ENCODE assay signal across 2 cellular contexts in the genomic region with DNA sequence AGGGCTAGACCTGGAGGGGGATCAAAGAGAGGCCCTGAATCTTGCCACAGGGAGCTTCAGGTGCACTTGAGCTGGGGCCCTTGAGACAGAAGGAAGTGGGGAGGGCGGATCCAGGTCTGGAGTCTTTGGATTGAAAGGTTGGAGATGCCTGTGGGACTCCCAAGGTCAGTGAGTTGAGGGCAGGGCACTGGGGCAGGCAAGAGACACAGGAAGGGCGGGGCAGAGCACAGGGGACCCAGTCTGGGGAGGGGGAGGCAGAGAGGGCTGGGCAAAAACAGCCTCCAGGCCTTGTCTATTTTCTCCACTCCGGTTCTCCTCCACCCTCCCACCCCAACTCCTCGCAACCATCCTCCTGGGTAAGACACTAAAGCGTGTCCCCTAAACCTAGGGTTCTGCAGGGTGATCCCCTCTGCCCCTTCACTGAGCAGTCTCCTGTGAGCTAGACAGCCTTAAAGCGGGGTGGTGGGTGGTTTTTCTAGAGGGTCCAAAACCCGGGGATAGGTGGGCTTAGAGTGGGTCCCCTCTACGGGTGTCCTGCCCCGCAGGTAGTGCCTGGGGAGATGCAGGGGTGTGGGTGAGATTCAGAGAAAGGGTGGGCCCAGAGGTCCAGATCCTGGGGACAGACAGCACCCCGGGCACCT.
TF ChIP-seq lines count a peak whose summit lies in the region.

No MANE protein-coding gene starts in this region.

TF ChIP-seq in H1, 55 proteins besides CTCF, POLR2A, EP300 and RAD21:
- TF ChIP-seq SIN3A (conservative IDR thresholded peaks at IDR 0.05 in 1 of 2, IDR thresholded peaks at IDR 0.05 in 1 of 2; ENCODE audit: low read depth in 1 of 2, low read length in 2 of 2) (no peak), SAP30 (IDR thresholded peaks at IDR 0.05; ENCODE audit: insufficient read depth, insufficient replicate concordance, low read length) (no peak), POU5F1 (IDR thresholded peaks at IDR 0.05; ENCODE audit: low read depth, low read length) (no peak), HDAC6 (IDR thresholded peaks at IDR 0.05; ENCODE audit: low read depth, low read length) (no peak), RFX5 (IDR thresholded peaks at IDR 0.05; ENCODE audit: borderline replicate concordance, low read depth, low read length) (no peak), CREB1 (IDR thresholded peaks at IDR 0.05) (no peak), POLR2AphosphoS5 (IDR thresholded peaks at IDR 0.05; ENCODE audit: low read depth, low read length) (no peak), CTBP2 (IDR thresholded peaks at IDR 0.05; ENCODE audit: borderline replicate concordance, insufficient read depth, insufficient read length, low read length) (no peak), KDM1A (IDR thresholded peaks at IDR 0.05; ENCODE audit: borderline replicate concordance, low read length) (no peak), ASH2L (IDR thresholded peaks at IDR 0.05; ENCODE audit: low read length) (no peak), ZNF274 (IDR thresholded peaks at IDR 0.05; ENCODE audit: borderline replicate concordance, extremely low read depth, low read length) (no peak), TAF7 (optimal IDR thresholded peaks at IDR 0.05; ENCODE audit: borderline replicate concordance, low read depth, low read length) (no peak), RXRA (IDR thresholded peaks at IDR 0.05; ENCODE audit: insufficient read depth, low read depth, low read length) (no peak), BRCA1 (IDR thresholded peaks at IDR 0.05; ENCODE audit: low read depth, low read length) (no peak), YY1 (IDR thresholded peaks at IDR 0.05; ENCODE audit: low read depth, low read length) (no peak), EGR1 (IDR thresholded peaks at IDR 0.05; ENCODE audit: borderline replicate concordance, low read depth, low read length) (no peak)
- TF ChIP-seq, protein P1, sequence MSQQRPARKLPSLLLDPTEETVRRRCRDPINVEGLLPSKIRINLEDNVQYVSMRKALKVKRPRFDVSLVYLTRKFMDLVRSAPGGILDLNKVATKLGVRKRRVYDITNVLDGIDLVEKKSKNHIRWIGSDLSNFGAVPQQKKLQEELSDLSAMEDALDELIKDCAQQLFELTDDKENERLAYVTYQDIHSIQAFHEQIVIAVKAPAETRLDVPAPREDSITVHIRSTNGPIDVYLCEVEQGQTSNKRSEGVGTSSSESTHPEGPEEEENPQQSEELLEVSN (IDR thresholded peaks at IDR 0.05): no peak
TF ChIP-seq in H1: peak in this region for 0.

TF ChIP-seq in neural cell, 6 proteins besides CTCF, POLR2A, EP300 and RAD21:
- TF ChIP-seq SMC3 (conservative IDR thresholded peaks at IDR 0.05; ENCODE audit: poor library complexity) (no peak), MXI1 (conservative IDR thresholded peaks at IDR 0.05; ENCODE audit: poor library complexity, severe bottlenecking) (no peak), POLR2AphosphoS5 (IDR thresholded peaks at IDR 0.05) (no peak), TAF1 (IDR thresholded peaks at IDR 0.05; ENCODE audit: low read depth) (no peak), EZH2 (IDR thresholded peaks at IDR 0.05; ENCODE audit: borderline replicate concordance, insufficient read depth, low read length, poor library complexity, severe bottlenecking) (no peak)
- TF ChIP-seq, protein P2, sequence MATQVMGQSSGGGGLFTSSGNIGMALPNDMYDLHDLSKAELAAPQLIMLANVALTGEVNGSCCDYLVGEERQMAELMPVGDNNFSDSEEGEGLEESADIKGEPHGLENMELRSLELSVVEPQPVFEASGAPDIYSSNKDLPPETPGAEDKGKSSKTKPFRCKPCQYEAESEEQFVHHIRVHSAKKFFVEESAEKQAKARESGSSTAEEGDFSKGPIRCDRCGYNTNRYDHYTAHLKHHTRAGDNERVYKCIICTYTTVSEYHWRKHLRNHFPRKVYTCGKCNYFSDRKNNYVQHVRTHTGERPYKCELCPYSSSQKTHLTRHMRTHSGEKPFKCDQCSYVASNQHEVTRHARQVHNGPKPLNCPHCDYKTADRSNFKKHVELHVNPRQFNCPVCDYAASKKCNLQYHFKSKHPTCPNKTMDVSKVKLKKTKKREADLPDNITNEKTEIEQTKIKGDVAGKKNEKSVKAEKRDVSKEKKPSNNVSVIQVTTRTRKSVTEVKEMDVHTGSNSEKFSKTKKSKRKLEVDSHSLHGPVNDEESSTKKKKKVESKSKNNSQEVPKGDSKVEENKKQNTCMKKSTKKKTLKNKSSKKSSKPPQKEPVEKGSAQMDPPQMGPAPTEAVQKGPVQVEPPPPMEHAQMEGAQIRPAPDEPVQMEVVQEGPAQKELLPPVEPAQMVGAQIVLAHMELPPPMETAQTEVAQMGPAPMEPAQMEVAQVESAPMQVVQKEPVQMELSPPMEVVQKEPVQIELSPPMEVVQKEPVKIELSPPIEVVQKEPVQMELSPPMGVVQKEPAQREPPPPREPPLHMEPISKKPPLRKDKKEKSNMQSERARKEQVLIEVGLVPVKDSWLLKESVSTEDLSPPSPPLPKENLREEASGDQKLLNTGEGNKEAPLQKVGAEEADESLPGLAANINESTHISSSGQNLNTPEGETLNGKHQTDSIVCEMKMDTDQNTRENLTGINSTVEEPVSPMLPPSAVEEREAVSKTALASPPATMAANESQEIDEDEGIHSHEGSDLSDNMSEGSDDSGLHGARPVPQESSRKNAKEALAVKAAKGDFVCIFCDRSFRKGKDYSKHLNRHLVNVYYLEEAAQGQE (IDR thresholded peaks at IDR 0.05; ENCODE audit: borderline replicate concordance): no peak
TF ChIP-seq in neural cell: peak in this region for 0.
